In genomic region chr5:34914671-34915138, GRCh38 we compare ENCODE assay signal across 8 cellular contexts. TPM values are rescaled to one million over a fixed set of nuclear protein-coding genes. Genes with fewer than 3 reads are reported as not detected.
DNase-seq lines count a peak whose midpoint lies in the region; ATAC-seq and TF ChIP-seq lines count a peak whose summit lies in the region.

No MANE protein-coding gene starts in this region.

- H3K79me2 ChIP-seq in hepatocyte, result peaks cover 80% of the 10 kb centered on the region

- TF ChIP-seq CTCF in LNCaP clone FGC (IDR thresholded peaks at IDR 0.05; ENCODE audit: control insufficient read depth, extremely low read depth, insufficient read depth) (no peak), hepatocyte (IDR thresholded peaks at IDR 0.05; ENCODE audit: poor library complexity) (no peak)

- 4% methylated on average over 20 of the region's 20 CpGs for WGBS in hepatocyte (ENCODE audit: low lambda C conversion rate, missing lambda C conversion rate)

- H3K4me3 ChIP-seq in H7 (ENCODE audit: insufficient read depth, low read depth, low read length), result peak overlapping the region; percentile 97
- H3K4me3 ChIP-seq in LNCaP clone FGC (ENCODE audit: low read depth, low read length), result peak overlapping the region; percentile 96
- H3K4me3 ChIP-seq in hepatocyte, result peak overlapping the region; percentile 88

- peak overlapping the region; percentile 67 for H2AFZ ChIP-seq in hepatocyte

- H3K4me2 ChIP-seq in hepatocyte, result peak overlapping the region; percentile 89

- H3K9me3 Mint-ChIP-seq in activated T-helper 17 cell treated with anti-CD3 and anti-CD28 coated beads, Interleukin-2, amount 50 U/mL, for 72 hours, result no peaks in the 10 kb centered on the region

- peaks cover 15% of the 10 kb centered on the region for H3K4me1 ChIP-seq in hepatocyte (ENCODE audit: insufficient read depth)

- peaks cover 76% of the 10 kb centered on the region for H3K36me3 Mint-ChIP-seq in activated T-helper 17 cell treated with anti-CD3 and anti-CD28 coated beads, Interleukin-2, amount 50 U/mL, for 72 hours (ENCODE audit: low read depth)

- H3K4me3 Mint-ChIP-seq in activated T-helper 17 cell treated with anti-CD3 and anti-CD28 coated beads, Interleukin-2, amount 50 U/mL, for 72 hours, result no peak overlapping the region

- no peak overlapping the region for H3K27ac Mint-ChIP-seq in activated T-helper 17 cell treated with anti-CD3 and anti-CD28 coated beads, Interleukin-2, amount 50 U/mL, for 72 hours

- ATAC-seq in activated T-helper 17 cell treated with anti-CD3 and anti-CD28 coated beads, Interleukin-2, amount 50 U/mL, for 72 hours (replicated peaks), result peak; percentile 11

- H3K4me1 Mint-ChIP-seq in activated T-helper 17 cell treated with anti-CD3 and anti-CD28 coated beads, Interleukin-2, amount 50 U/mL, for 72 hours, result peaks cover 16% of the 10 kb centered on the region

- H3K27me3 Mint-ChIP-seq in activated T-helper 17 cell treated with anti-CD3 and anti-CD28 coated beads, Interleukin-2, amount 50 U/mL, for 72 hours, result no peaks in the 10 kb centered on the region

- DNase-seq in DMS 273 (lab: John Stamatoyannopoulos, UW; ENCODE audit: unreplicated experiment) (peak; percentile 50), DMS 273 treated with DMSO at 0.1 percent for 48 hours (lab: John Stamatoyannopoulos, UW) (no peak), H7 (peak; percentile 41), LNCaP clone FGC (ENCODE audit: low read depth) (no peak), hepatocyte (ENCODE audit: low spot score) (peak; percentile 31), NCI-H2029 (lab: John Stamatoyannopoulos, UW) (no peak)
- peak; percentile 7 to 10 for DNase-seq in stimulated activated CD4-positive, alpha-beta T cell treated with anti-CD3 and anti-CD28 coated beads, Interleukin-2, amount 100 ng/mL, for 48 hours

- H3K27me3 ChIP-seq in H7 (ENCODE audit: control insufficient read depth, insufficient read depth, low read length), result no peaks in the 10 kb centered on the region
- no peaks in the 10 kb centered on the region for H3K27me3 ChIP-seq in hepatocyte

- H3K9me2 ChIP-seq in hepatocyte (replicated peaks; ENCODE audit: insufficient read depth), result no peaks in the 10 kb centered on the region

- H3K36me3 ChIP-seq in H7 (replicated peaks; ENCODE audit: control insufficient read depth, insufficient read depth, low read length) (peaks cover 16% of the 10 kb centered on the region), hepatocyte (replicated peaks; ENCODE audit: insufficient read depth, low read depth) (no peaks in the 10 kb centered on the region)

- H3K9me3 ChIP-seq in hepatocyte (ENCODE audit: low read depth), result no peaks in the 10 kb centered on the region

- H4K20me1 ChIP-seq in hepatocyte (ENCODE audit: insufficient read depth, poor library complexity, severe bottlenecking), result no peaks in the 10 kb centered on the region

- peak overlapping the region; percentile 92 for H3K27ac ChIP-seq in hepatocyte

RNA-seq across cellular contexts. Expression of gene RAD1, which starts 0.6 kb away (rescaled TPM):
- 47.8 and 54.2 TPM in 2 replicates for total RNA-seq in H7 (2014; rRNA removed; shearing (Covaris generic))
- 10 to 100 TPM; 24.2 to 38.3 TPM for total RNA-seq in activated T-helper 17 cell treated with anti-CD3 and anti-CD28 coated beads, Interleukin-2, amount 50 U/mL, for 72 hours
- 18.5 and 33.2 TPM in 2 replicates for total RNA-seq in hepatocyte
- 24.2 and 25.2 TPM in 2 replicates for polyA plus RNA-seq in hepatocyte

RNA-seq across cellular contexts. Expression of gene BRIX1, which starts 0.8 kb away (rescaled TPM):
- total RNA-seq in H7 (2014; rRNA removed; shearing (Covaris generic)), result 73.4 and 73.9 TPM in 2 replicates
- 10 to 100 TPM; 43.0 to 84.2 TPM for total RNA-seq in activated T-helper 17 cell treated with anti-CD3 and anti-CD28 coated beads, Interleukin-2, amount 50 U/mL, for 72 hours
- 27.5 and 28.7 TPM in 2 replicates for total RNA-seq in hepatocyte
- polyA plus RNA-seq in hepatocyte, result 25.3 and 28.6 TPM in 2 replicates

RNA-seq across cellular contexts. Expression of gene DNAJC21, which starts 14.7 kb away (rescaled TPM):
- 15.9 and 33.8 TPM in 2 replicates for total RNA-seq in H7 (2014; rRNA removed; shearing (Covaris generic))
- total RNA-seq in activated T-helper 17 cell treated with anti-CD3 and anti-CD28 coated beads, Interleukin-2, amount 50 U/mL, for 72 hours, result 10 to 100 TPM; 33.2 to 53.4 TPM
- 37.3 and 39.5 TPM in 2 replicates for total RNA-seq in hepatocyte
- polyA plus RNA-seq in hepatocyte, result 29.1 and 40.0 TPM in 2 replicates

Comparison
In these comparisons a context has a peak if more than half of its experiments do, and no peak if none do; other contexts are left out.
1. DNase-seq: peak in DMS 273 (single experiment), H7 (single experiment), hepatocyte (single experiment) and stimulated activated CD4-positive, alpha-beta T cell treated with anti-CD3 and anti-CD28 coated beads, Interleukin-2, amount 100 ng/mL, for 48 hours (2 of 2); none in DMS 273 treated with DMSO at 0.1 percent for 48 hours (single experiment), LNCaP clone FGC (single experiment) and NCI-H2029 (single experiment).
2. Peak in every context shown above with its lines, with median percentiles within 50 percentile points of each other: H3K4me3 ChIP-seq.